17 cellular contexts compared by ENCODE assay signal in the genomic region with DNA sequence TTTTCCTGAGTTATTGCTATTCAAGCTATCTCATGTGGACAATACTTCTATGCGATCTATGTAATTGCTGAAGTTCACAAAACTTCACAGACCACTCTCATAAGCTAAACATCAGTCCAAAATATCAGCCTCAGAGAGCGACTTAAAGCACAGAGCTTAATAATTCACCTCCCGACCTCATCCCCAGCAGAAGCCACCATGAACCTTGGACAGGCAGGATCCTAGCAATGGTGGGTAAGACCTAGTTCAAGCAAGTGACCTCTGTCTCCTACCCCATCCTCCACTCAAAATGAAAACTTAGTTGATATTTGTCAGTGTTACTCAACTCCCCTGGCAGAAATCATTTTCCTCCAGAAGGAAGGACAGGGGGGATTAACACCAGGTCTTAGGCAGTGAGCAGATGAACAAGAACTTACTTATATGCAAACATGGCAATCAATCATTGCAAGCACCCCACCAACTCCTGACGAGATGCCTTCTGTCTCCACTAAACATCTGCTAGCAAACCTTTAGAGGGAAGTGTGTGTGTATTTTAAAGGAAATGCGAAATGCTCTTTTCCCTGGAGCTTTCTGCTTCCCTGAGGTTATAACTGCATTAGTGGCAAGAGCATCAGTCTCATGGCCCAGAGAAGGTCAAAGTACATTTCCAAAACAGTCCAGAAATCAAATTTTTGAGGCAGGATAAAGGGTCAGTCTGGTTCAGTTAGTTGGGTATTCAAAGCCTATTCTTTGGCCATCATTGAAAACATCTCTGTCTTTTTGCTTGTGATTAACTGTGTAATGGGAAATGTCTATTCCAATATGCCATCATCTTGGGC.
DNase-seq lines count a peak whose midpoint lies in the region; ATAC-seq, FAIRE-seq and TF ChIP-seq lines count a peak whose summit lies in the region.
"Had no signal": no experiment of that assay in that cellular context is flagged by ENCODE, and none has a peak within 500 bp of the region (broad histone marks: within the 10 kb centered on the region; RNA-seq: fewer than 3 reads in every experiment).

No MANE protein-coding gene starts in this region.

- peaks cover 15% of the 10 kb centered on the region for H3K4me1 Mint-ChIP-seq in CD14-positive monocyte

- H3K36me3 ChIP-seq in kidney (ENCODE audit: control insufficient read depth in 1 of 2, insufficient read depth in 2 of 2, low read length in 2 of 2): no peaks in the 10 kb centered on the region
- H3K36me3 ChIP-seq: Peyer's patch had no signal

- peaks cover 9 to 26% of the 10 kb centered on the region in 2 donors for H3K4me1 ChIP-seq in kidney (ENCODE audit: control insufficient read depth in 1 of 2, insufficient read depth in 1 of 2, low read depth in 1 of 2, low read length in 2 of 2)

- H3K27ac ChIP-seq in kidney (ENCODE audit: low read depth in 2 of 2, low read length in 2 of 2) (peak overlapping the region; percentile 5 to 10), substantia nigra (ENCODE audit: low read depth, low read length, poor library complexity, severe bottlenecking) (peak overlapping the region; percentile 39)

- no peaks in the 10 kb centered on the region for H3K9me3 ChIP-seq in kidney (ENCODE audit: control insufficient read depth in 1 of 2, low read length in 2 of 2)
- H3K9me3 ChIP-seq: Peyer's patch, SK-N-SH had no signal

- DNase-seq in HuH-7 (ENCODE audit: low spot score): peak; percentile 29
- DNase-seq in NCI-H82 treated with DMSO at 0.1 percent for 48 hours (lab: John Stamatoyannopoulos, UW; ENCODE audit: unreplicated experiment): peak; percentile 74
- DNase-seq in kidney: no peak
- DNase-seq in substantia nigra (lab: John Stamatoyannopoulos, UW): no peak
- DNase-seq in amniotic stem cell (lab: John Stamatoyannopoulos, UW): no peak
- DNase-seq in CD14-positive monocyte (ENCODE audit: low spot score): no peak
- DNase-seq: COR-L47, HCEC 1CT, NCI-H1417 treated with DMSO at 0.1 percent for 48 hours, NCI-H2029, Peyer's patch, Right ventricle myocardium superior, SK-N-SH had no signal

- H3K36me3 Mint-ChIP-seq in CD14-positive monocyte: no peaks in the 10 kb centered on the region

- intact Hi-C loops in kidney (cut with DNase I): no loop called here
- intact Hi-C loops in CD14-positive monocyte (cut with micrococcal nuclease): no loop called here

- H3K4me3 ChIP-seq in kidney (ENCODE audit: low read length in 2 of 2): no peak overlapping the region
- H3K4me3 ChIP-seq: GM12878, Peyer's patch had no signal

- no peak for TF ChIP-seq CTCF in kidney (IDR thresholded peaks at IDR 0.05; ENCODE audit: borderline replicate concordance, extremely low read depth, insufficient read depth)
- TF ChIP-seq CTCF in CD14-positive monocyte (IDR thresholded peaks at IDR 0.05): no peak

- FAIRE-seq in kidney (lab: Jason Lieb, UNC): no peak
- FAIRE-seq: GM12878, GM18507 had no signal

- H3K27me3 Mint-ChIP-seq in CD14-positive monocyte (ENCODE audit: low read depth in 3 of 3): peaks cover 6 to 17% (median 9%) of the 10 kb centered on the region in 3 donors

- H3K27ac Mint-ChIP-seq in CD14-positive monocyte: peak overlapping the region in 1 of 7 donors; percentile 16
- H3K27ac Mint-ChIP-seq: B cell had no signal

- H3K9ac ChIP-seq in kidney (ENCODE audit: low read length in 2 of 2): no peak overlapping the region
- H3K9ac ChIP-seq: SK-N-SH had no signal

- ATAC-seq in GM21390 (IDR thresholded peaks at IDR 0.05; ENCODE audit: unreplicated experiment): no peak

- no peaks in the 10 kb centered on the region for H3K9me3 Mint-ChIP-seq in CD14-positive monocyte

- H3K4me3 Mint-ChIP-seq in CD14-positive monocyte: peak overlapping the region in 1 of 2 donors; percentile 0
- H3K4me3 Mint-ChIP-seq: B cell had no signal

Comparison
In these comparisons a context has a peak if more than half of its experiments do, and no peak if none do; other contexts are left out.
1. DNase-seq: peak in HuH-7 (single experiment) and NCI-H82 treated with DMSO at 0.1 percent for 48 hours (single experiment); none in kidney (single experiment), substantia nigra (0 of 49), amniotic stem cell (single experiment) and CD14-positive monocyte (single experiment).